In genomic region chr9:28378236-28378635, GRCh38 we compare ENCODE assay signal across 23 cellular contexts.
"Had no signal": no experiment of that assay in that cellular context is flagged by ENCODE, and none has a peak within 500 bp of the region (broad histone marks: within the 10 kb centered on the region; RNA-seq: fewer than 3 reads in every experiment).

No MANE protein-coding gene starts in this region.

- DNase-seq: activated B cell treated with CpG ODN at 0.5 μM for 24 hours; activated CD4-positive, alpha-beta memory T cell treated with anti-CD3 and anti-CD28 coated beads for 36 hours; activated CD4-positive, alpha-beta T cell treated with anti-CD3 and anti-CD28 coated beads for 48 hours; activated naive CD4-positive, alpha-beta T cell treated with Interleukin-2 at 50 U/mL for 16 hours; activated naive CD8-positive, alpha-beta T cell treated with anti-CD3 and anti-CD28 coated beads for 36 hours; activated T-cell treated with anti-CD3 and anti-CD28 coated beads, Interleukin-2, amount 50 U/mL, for 48 hours; amniotic stem cell; cerebellar nuclear complex; endodermal cell; foreskin keratinocyte; hippocampal formation; kidney glomerular epithelial cell; left ventricle myocardium superior; pancreas; psoas muscle; right cardiac atrium; stimulated activated CD4-positive, alpha-beta T cell treated with anti-CD3 and anti-CD28 coated beads, Interleukin-2, amount 100 ng/mL, for 24 hours; stimulated activated naive CD8-positive, alpha-beta T cell treated with anti-CD3 and anti-CD28 coated beads, Interleukin-15, amount 100 ng/mL, for 72 hours; T-helper 17 cell; tibial artery had no signal

- ATAC-seq: foreskin keratinocyte; left ventricle myocardium superior; pancreas; psoas muscle; right cardiac atrium; stimulated activated effector memory CD8-positive, alpha-beta T cell treated with anti-CD3 and anti-CD28 coated beads, Interleukin-12 subunit alpha, Interleukin-12 subunit beta, amount 100 ng/mL, for 72 hours; stimulated activated naive CD8-positive, alpha-beta T cell treated with anti-CD3 and anti-CD28 coated beads, Interleukin-15, amount 100 ng/mL, for 72 hours; T-helper 17 cell had no signal

- H3K4me3 ChIP-seq: coronary artery, pancreas, psoas muscle, skin epidermis, tibial artery had no signal

- H3K9me3 ChIP-seq: pancreas, psoas muscle, tibial artery had no signal

- H3K4me1 ChIP-seq: foreskin keratinocyte, pancreas, psoas muscle, tibial artery had no signal

- H3K27me3 ChIP-seq: foreskin keratinocyte, pancreas, tibial artery had no signal

- H3K27ac ChIP-seq: coronary artery, foreskin keratinocyte, pancreas, psoas muscle, skin epidermis, tibial artery had no signal

- H3K36me3 ChIP-seq: pancreas, tibial artery had no signal
